4 cellular contexts compared by ENCODE assay signal in genomic region chr10:74425602-74426001, GRCh38.
TF ChIP-seq lines count a peak whose summit lies in the region.

No MANE protein-coding gene starts in this region.

TF ChIP-seq in A549, 52 proteins besides CTCF, POLR2A, EP300 and RAD21:
- no peak for TF ChIP-seq ATOH8 (CRISPR knock-in tag; IDR thresholded peaks at IDR 0.05; ENCODE audit: low read depth)
- no peak for TF ChIP-seq NPAS2 (CRISPR knock-in tag; IDR thresholded peaks at IDR 0.05; ENCODE audit: borderline replicate concordance)
- no peak for TF ChIP-seq NR3C1 (IDR thresholded peaks at IDR 0.05)
- peak; percentile 52 for TF ChIP-seq MAFK (IDR thresholded peaks at IDR 0.05; ENCODE audit: partially characterized antibody)

TF ChIP-seq in IMR-90, 13 proteins besides CTCF, POLR2A, EP300 and RAD21:
- TF ChIP-seq RFX5 (IDR thresholded peaks at IDR 0.05; ENCODE audit: low read depth, low read length) (no peak), MXI1 (IDR thresholded peaks at IDR 0.05; ENCODE audit: borderline replicate concordance, low read depth, low read length) (no peak), CHD1 (IDR thresholded peaks at IDR 0.05; ENCODE audit: low read depth, low read length) (no peak), NFE2L2 (IDR thresholded peaks at IDR 0.05; ENCODE audit: low read depth, low read length) (no peak), SMC3 (IDR thresholded peaks at IDR 0.05; ENCODE audit: low read depth, low read length) (no peak), RCOR1 (IDR thresholded peaks at IDR 0.05; ENCODE audit: insufficient replicate concordance, low read length) (no peak)
TF ChIP-seq in IMR-90: peak in this region for 0.

TF ChIP-seq in K562, 482 proteins besides CTCF, POLR2A, EP300 and RAD21:
- TF ChIP-seq ZNF316 (IDR thresholded peaks at IDR 0.05): peak; percentile 80
- TF ChIP-seq C11orf30 (IDR thresholded peaks at IDR 0.05; ENCODE audit: low read depth): peak; percentile 61
- TF ChIP-seq RBBP5 (IDR thresholded peaks at IDR 0.05; ENCODE audit: borderline replicate concordance, insufficient read depth, low read length, poor library complexity, severe bottlenecking): no peak
- no peak for TF ChIP-seq CHD4 (IDR thresholded peaks at IDR 0.05; ENCODE audit: insufficient read depth, insufficient replicate concordance, low read depth, low read length, poor library complexity, severe bottlenecking)
- no peak for TF ChIP-seq SNIP1 (IDR thresholded peaks at IDR 0.05; ENCODE audit: low read depth)
- TF ChIP-seq ZNF324 (CRISPR knock-in tag; IDR thresholded peaks at IDR 0.05): no peak
- no peak for TF ChIP-seq ZNF41 (CRISPR knock-in tag; conservative IDR thresholded peaks at IDR 0.05)
- TF ChIP-seq ZBTB9 (CRISPR knock-in tag; IDR thresholded peaks at IDR 0.05): no peak
- no peak for TF ChIP-seq HNRNPH1 (optimal IDR thresholded peaks at IDR 0.05; ENCODE audit: low read depth, low read length)
- no peak for TF ChIP-seq ZBTB17 (CRISPR knock-in tag; IDR thresholded peaks at IDR 0.05)
- TF ChIP-seq MAFF (IDR thresholded peaks at IDR 0.05; ENCODE audit: low read length): peak; percentile 15; the same call in 1 of the 2 replicates
- no peak for TF ChIP-seq ZNF347 (CRISPR knock-in tag; IDR thresholded peaks at IDR 0.05; ENCODE audit: low read depth)
- TF ChIP-seq ZNF232 (CRISPR knock-in tag; IDR thresholded peaks at IDR 0.05): no peak
- no peak for TF ChIP-seq ZNF766 (CRISPR knock-in tag; conservative IDR thresholded peaks at IDR 0.05)
- no peak for TF ChIP-seq WHSC1 (IDR thresholded peaks at IDR 0.05; ENCODE audit: low read length)
- no peak for TF ChIP-seq SP2 (IDR thresholded peaks at IDR 0.05; ENCODE audit: extremely low read depth, low read depth, low read length, poor library complexity, severe bottlenecking)

TF ChIP-seq in endothelial cell of umbilical vein, 7 proteins besides CTCF, POLR2A, EP300 and RAD21:
- TF ChIP-seq MYC (IDR thresholded peaks at IDR 0.05; ENCODE audit: low read depth, low read length) (no peak), FOS (IDR thresholded peaks at IDR 0.05; ENCODE audit: borderline replicate concordance, insufficient read depth, low read length) (no peak), JUN (IDR thresholded peaks at IDR 0.05; ENCODE audit: borderline replicate concordance, insufficient read depth, insufficient read length, low read depth) (no peak), GATA2 (IDR thresholded peaks at IDR 0.05; ENCODE audit: insufficient read depth, insufficient read length, low read depth, low read length) (no peak), EZH2 (IDR thresholded peaks at IDR 0.05; ENCODE audit: borderline replicate concordance, low read depth, low read length, severe bottlenecking) (no peak)
